ENCODE assay signal across 22 cellular contexts in genomic region chr6:211856-212497, GRCh38.
"Had no signal": no experiment of that assay in that cellular context is flagged by ENCODE, and none has a peak within 500 bp of the region (broad histone marks: within the 10 kb centered on the region; RNA-seq: fewer than 3 reads in every experiment).

No MANE protein-coding gene starts in this region.

- H3K27ac Mint-ChIP-seq: activated B cell treated with CpG ODN at 0.5 μM for 24 hours; activated CD4-positive, alpha-beta memory T cell treated with anti-CD3 and anti-CD28 coated beads, Interleukin-2, amount 10 ng/mL, durations not matched to agents 7 days and 5 days; activated T-helper 17 cell treated with anti-CD3 and anti-CD28 coated beads, Interleukin-2, amount 50 U/mL, for 72 hours; T-cell had no signal

- H3K9me3 Mint-ChIP-seq: activated B cell treated with CpG ODN at 0.5 μM for 24 hours; activated naive CD4-positive, alpha-beta T cell treated with anti-CD3 and anti-CD28 coated beads, Interleukin-2, amount 50 U/mL, for 24 hours; activated T-helper 17 cell treated with anti-CD3 and anti-CD28 coated beads, Interleukin-2, amount 50 U/mL, for 72 hours; T-cell had no signal

- H3K36me3 Mint-ChIP-seq: activated naive CD4-positive, alpha-beta T cell treated with anti-CD3 and anti-CD28 coated beads, Interleukin-2, amount 50 U/mL, for 24 hours; T-cell had no signal

- H3K4me3 Mint-ChIP-seq: activated B cell treated with CpG ODN at 0.5 μM for 24 hours; activated CD4-positive, alpha-beta memory T cell treated with anti-CD3 and anti-CD28 coated beads, Interleukin-2, amount 10 ng/mL, durations not matched to agents 7 days and 5 days; activated naive CD4-positive, alpha-beta T cell treated with anti-CD3 and anti-CD28 coated beads, Interleukin-2, amount 50 U/mL, for 24 hours; T-cell had no signal

- H3K4me3 ChIP-seq: PC-9, SK-N-MC had no signal

- DNase-seq: activated B cell treated with CpG ODN at 0.5 μM for 24 hours; activated CD4-positive, alpha-beta memory T cell treated with anti-CD3 and anti-CD28 coated beads, Interleukin-2, amount 10 ng/mL, durations not matched to agents 7 days and 5 days; activated CD4-positive, alpha-beta T cell treated with anti-CD3 and anti-CD28 coated beads for 1 hour; activated CD4-positive, alpha-beta T cell treated with anti-CD3 and anti-CD28 coated beads, Interleukin-2, amount 50 U/mL, for 1 hour; activated gamma-delta T cell; activated T-cell treated with anti-CD3 and anti-CD28 coated beads for 4 hours; activated T-cell treated with anti-CD3 and anti-CD28 coated beads, Interleukin-2, amount 50 U/mL, for 48 hours; aorta; central memory CD4-positive, alpha-beta T cell; NCI-H1105; NCI-H1436; NCI-H1694 treated with DMSO at 0.1 percent for 48 hours; NCI-H2029 treated with DMSO at 0.1 percent for 48 hours; NCI-H510A treated with DMSO at 0.1 percent for 48 hours; PC-9; SIG-M5; T-cell; T-helper 2 cell; T1000 had no signal

- H3K27me3 Mint-ChIP-seq: activated B cell treated with CpG ODN at 0.5 μM for 24 hours; activated naive CD4-positive, alpha-beta T cell treated with anti-CD3 and anti-CD28 coated beads, Interleukin-2, amount 50 U/mL, for 24 hours had no signal
